Comparison of ENCODE assay signal across 1 cellular context in the genomic region with DNA sequence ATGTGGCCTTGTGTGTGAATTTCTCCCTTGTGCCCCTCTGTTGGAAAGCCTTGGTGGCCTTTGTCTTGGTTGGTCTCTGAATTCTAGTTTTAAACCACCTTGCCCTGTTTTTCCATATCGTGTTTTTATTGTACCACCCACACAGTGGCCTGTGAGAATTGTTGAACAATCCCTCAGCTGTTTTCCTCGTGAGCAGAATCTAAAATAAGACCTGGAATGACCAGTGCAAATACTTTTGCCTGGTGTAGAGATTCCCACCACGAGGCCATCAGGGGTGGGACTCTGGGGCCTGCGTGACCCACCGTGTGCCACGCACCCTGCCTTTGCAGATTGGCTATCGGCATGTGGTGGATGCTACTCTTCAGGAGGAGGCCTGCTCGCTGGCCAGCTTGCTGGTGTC.
TF ChIP-seq lines count a peak whose summit lies in the region.

No MANE protein-coding gene starts in this region.

TF ChIP-seq in WTC11, 78 proteins besides CTCF, POLR2A, EP300 and RAD21:
- no peak for TF ChIP-seq ZNF425 (CRISPR knock-in tag; conservative IDR thresholded peaks at IDR 0.05)
- TF ChIP-seq AFF4 (CRISPR knock-in tag; IDR thresholded peaks at IDR 0.05; ENCODE audit: borderline replicate concordance), result no peak
- no peak for TF ChIP-seq USF1 (CRISPR knock-in tag; IDR thresholded peaks at IDR 0.05)
- TF ChIP-seq ATF2 (CRISPR knock-in tag; IDR thresholded peaks at IDR 0.05; ENCODE audit: borderline replicate concordance, low read depth), result no peak
- no peak for TF ChIP-seq ESRRA (CRISPR knock-in tag; IDR thresholded peaks at IDR 0.05; ENCODE audit: borderline replicate concordance)
- TF ChIP-seq, protein P1, sequence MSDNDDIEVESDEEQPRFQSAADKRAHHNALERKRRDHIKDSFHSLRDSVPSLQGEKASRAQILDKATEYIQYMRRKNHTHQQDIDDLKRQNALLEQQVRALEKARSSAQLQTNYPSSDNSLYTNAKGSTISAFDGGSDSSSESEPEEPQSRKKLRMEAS (CRISPR knock-in tag; IDR thresholded peaks at IDR 0.05), result no peak
- no peak for TF ChIP-seq ELF4 (CRISPR knock-in tag; IDR thresholded peaks at IDR 0.05; ENCODE audit: low read depth)
- no peak for TF ChIP-seq NR1H2 (CRISPR knock-in tag; IDR thresholded peaks at IDR 0.05)
- no peak for TF ChIP-seq NR3C1 (CRISPR knock-in tag; conservative IDR thresholded peaks at IDR 0.05; ENCODE audit: low read depth)
- TF ChIP-seq MYBL2 (CRISPR knock-in tag; IDR thresholded peaks at IDR 0.05), result no peak
- no peak for TF ChIP-seq NR2C2 (CRISPR knock-in tag; IDR thresholded peaks at IDR 0.05)
- TF ChIP-seq ATF1 (CRISPR knock-in tag; IDR thresholded peaks at IDR 0.05), result no peak
- TF ChIP-seq ARID4B (CRISPR knock-in tag; IDR thresholded peaks at IDR 0.05; ENCODE audit: borderline replicate concordance), result no peak
- no peak for TF ChIP-seq ZNF671 (CRISPR knock-in tag; IDR thresholded peaks at IDR 0.05)
TF ChIP-seq in WTC11: peak in this region for 0.
